ENCODE assay signal across 9 cellular contexts in genomic region chr14:68513838-68514610, GRCh38.
A peak's percentile ranks its signal among the peaks of the same experiment; 100 is the strongest.
DNase-seq lines count a peak whose midpoint lies in the region; ATAC-seq and TF ChIP-seq lines count a peak whose summit lies in the region.
"Had no signal": no experiment of that assay in that cellular context is flagged by ENCODE, and none has a peak within 500 bp of the region (broad histone marks: within the 10 kb centered on the region; RNA-seq: fewer than 3 reads in every experiment).

No MANE protein-coding gene starts in this region.

- peaks cover 6 to 48% of the 10 kb centered on the region in 2 donors for H3K4me1 ChIP-seq in left lung

- ATAC-seq in CD4-positive, alpha-beta T cell (ENCODE audit: poor library complexity) = no peak
- peak; percentile 76 for ATAC-seq in GM21360 (IDR thresholded peaks at IDR 0.05; ENCODE audit: unreplicated experiment)
- ATAC-seq in HG03439 (IDR thresholded peaks at IDR 0.05; ENCODE audit: unreplicated experiment) = peak; percentile 53
- peak; percentile 15 for ATAC-seq in left lung
- ATAC-seq in activated T-helper 17 cell treated with anti-CD3 and anti-CD28 coated beads, Interleukin-2, amount 50 U/mL, for 72 hours (replicated peaks) = no peak

- intact Hi-C loops in CD4-positive, alpha-beta T cell (cut with DNase I, micrococcal nuclease) = loop anchor here in 1 of 2 experiments (10.0 kb wide), 1 partner anchor 259 kb away; no protein-coding TSS in a partner anchor
- intact Hi-C loops in left lung (cut with DNase I) = no loop called here

- H3K9me3 ChIP-seq in CD4-positive, alpha-beta T cell (ENCODE audit: control insufficient read depth, low read length) = no peaks in the 10 kb centered on the region
- H3K9me3 ChIP-seq in left lung = no peaks in the 10 kb centered on the region

- TF ChIP-seq CTCF in CD4-positive, alpha-beta T cell (IDR thresholded peaks at IDR 0.05) = no peak
- no peak for TF ChIP-seq CTCF in left lung (IDR thresholded peaks at IDR 0.05)

- no peaks in the 10 kb centered on the region for H3K27me3 Mint-ChIP-seq in CD4-positive, alpha-beta T cell
- H3K27me3 Mint-ChIP-seq in activated T-helper 17 cell treated with anti-CD3 and anti-CD28 coated beads, Interleukin-2, amount 50 U/mL, for 72 hours = no peaks in the 10 kb centered on the region

- H3K27ac ChIP-seq in CD4-positive, alpha-beta T cell (ENCODE audit: low read depth, low read length) = no peak overlapping the region
- H3K27ac ChIP-seq in left lung = peak overlapping the region; percentile 17 to 64
- no peak overlapping the region for H3K27ac ChIP-seq in caudate nucleus (ENCODE audit: low read depth, low read length)

- no peaks in the 10 kb centered on the region for H3K27me3 ChIP-seq in CD4-positive, alpha-beta T cell (ENCODE audit: control insufficient read depth, insufficient read depth, low read length)
- H3K27me3 ChIP-seq in left lung = no peaks in the 10 kb centered on the region

- H3K4me1 Mint-ChIP-seq in CD4-positive, alpha-beta T cell (ENCODE audit: low read depth) = peaks cover 52% of the 10 kb centered on the region
- H3K4me1 Mint-ChIP-seq in activated T-helper 17 cell treated with anti-CD3 and anti-CD28 coated beads, Interleukin-2, amount 50 U/mL, for 72 hours = peaks cover 12% of the 10 kb centered on the region

- POLR2A ChIA-PET in CD4-positive, alpha-beta T cell (lab: Charles Lee) = interaction anchor here (1.2 kb wide), 1 partner anchor 276 kb away, joined by 4 read pairs; no protein-coding TSS in a partner anchor

- H3K36me3 Mint-ChIP-seq in CD4-positive, alpha-beta T cell (ENCODE audit: low read depth) = no peaks in the 10 kb centered on the region
- H3K36me3 Mint-ChIP-seq in activated T-helper 17 cell treated with anti-CD3 and anti-CD28 coated beads, Interleukin-2, amount 50 U/mL, for 72 hours (ENCODE audit: low read depth) = no peaks in the 10 kb centered on the region

- H3K4me3 ChIP-seq in left lung = no peak overlapping the region

- no peak for DNase-seq in CD4-positive, alpha-beta T cell
- DNase-seq in left lung = no peak
- DNase-seq in caudate nucleus (lab: John Stamatoyannopoulos, UW) = no peak
- DNase-seq in hepatic stellate cell (ENCODE audit: low spot score) = no peak
- no peak for DNase-seq in cerebellum (ENCODE audit: low spot score)
- DNase-seq: activated effector memory CD4-positive, alpha-beta T cell treated with anti-CD3 and anti-CD28 coated beads, Interleukin-2, amount 50 U/mL, for 16 hours had no signal

- no peak overlapping the region for H3K4me3 Mint-ChIP-seq in CD4-positive, alpha-beta T cell
- H3K4me3 Mint-ChIP-seq in activated T-helper 17 cell treated with anti-CD3 and anti-CD28 coated beads, Interleukin-2, amount 50 U/mL, for 72 hours = no peak overlapping the region

- peak overlapping the region; percentile 25 for H3K27ac Mint-ChIP-seq in CD4-positive, alpha-beta T cell
- no peak overlapping the region for H3K27ac Mint-ChIP-seq in activated T-helper 17 cell treated with anti-CD3 and anti-CD28 coated beads, Interleukin-2, amount 50 U/mL, for 72 hours

- H3K9me3 Mint-ChIP-seq in CD4-positive, alpha-beta T cell = no peaks in the 10 kb centered on the region
- H3K9me3 Mint-ChIP-seq in activated T-helper 17 cell treated with anti-CD3 and anti-CD28 coated beads, Interleukin-2, amount 50 U/mL, for 72 hours = no peaks in the 10 kb centered on the region

- CTCF ChIA-PET in CD4-positive, alpha-beta T cell (lab: Charles Lee) = interaction anchor here (1.0 kb wide), 1 partner anchor 330 kb away, joined by 3 read pairs; no protein-coding TSS in a partner anchor

- no peaks in the 10 kb centered on the region for H3K36me3 ChIP-seq in left lung

Comparison
In these comparisons a context has a peak if more than half of its experiments do, and no peak if none do; other contexts are left out.
1. ATAC-seq: peak in GM21360 (single experiment), HG03439 (single experiment) and left lung (single experiment); none in CD4-positive, alpha-beta T cell (single experiment) and activated T-helper 17 cell treated with anti-CD3 and anti-CD28 coated beads, Interleukin-2, amount 50 U/mL, for 72 hours (single experiment).
2. H3K27ac ChIP-seq: peak in left lung (2 of 2); none in CD4-positive, alpha-beta T cell (single experiment) and caudate nucleus (single experiment).